10 cellular contexts compared by ENCODE assay signal in the genomic region with DNA sequence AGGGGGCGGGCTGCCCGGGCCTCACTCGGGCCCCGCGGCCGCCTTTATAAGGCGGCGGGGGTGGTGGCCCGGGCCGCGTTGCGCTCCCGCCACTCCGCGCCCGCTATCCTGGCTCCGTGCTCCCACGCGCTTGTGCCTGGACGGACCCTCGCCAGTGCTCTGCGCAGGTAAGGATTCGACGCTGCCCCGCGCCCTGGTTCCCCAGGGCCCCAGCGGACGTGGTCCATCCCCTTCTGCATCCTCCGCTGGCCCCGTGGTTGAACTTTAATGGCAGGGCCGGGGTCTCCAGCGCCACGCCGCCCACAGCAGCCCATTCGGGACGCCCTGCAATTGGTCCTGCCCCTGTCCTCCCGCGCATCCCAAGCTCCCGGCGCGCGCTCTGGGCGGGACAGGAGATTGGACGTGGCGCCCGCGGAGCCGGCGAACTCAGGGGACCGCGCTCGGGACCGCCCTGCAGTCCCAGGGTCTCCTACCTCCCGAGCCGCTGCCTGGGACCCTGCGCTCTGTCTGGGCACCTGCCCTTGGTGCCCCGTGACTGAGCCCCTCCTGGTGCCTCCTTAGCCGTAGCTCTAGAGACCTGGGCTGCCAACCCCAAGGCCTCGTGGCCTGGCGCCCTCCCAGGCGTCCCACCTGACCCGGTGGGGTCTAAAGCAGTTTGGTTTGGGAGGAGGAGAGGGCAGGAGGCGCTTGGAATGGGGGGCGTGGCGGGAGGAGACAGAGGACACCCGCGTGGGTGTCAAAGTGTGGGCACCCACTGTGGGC. TPM values are rescaled to one million over a fixed set of nuclear protein-coding genes. Genes with fewer than 3 reads are reported as not detected.
A peak's percentile ranks its signal among the peaks of the same experiment; 100 is the strongest.
DNase-seq lines count a peak whose midpoint lies in the region; ATAC-seq and TF ChIP-seq lines count a peak whose summit lies in the region.
"Had no signal": no experiment of that assay in that cellular context is flagged by ENCODE, and none has a peak within 500 bp of the region (broad histone marks: within the 10 kb centered on the region; RNA-seq: fewer than 3 reads in every experiment).

A gene (plus strand): TSS at position 73 of the 762 bp plus-strand sequence. CDS start 44,659 bp downstream, outside the sequence.

- H3K27ac Mint-ChIP-seq in CD8-positive, alpha-beta T cell = no peak within 1 kb of the TSS

- peaks cover 13% of the 10 kb centered on the region for H3K4me1 Mint-ChIP-seq in CD8-positive, alpha-beta T cell (ENCODE audit: low read depth)

- CTCF ChIA-PET in CD8-positive, alpha-beta T cell (lab: Charles Lee) = no interaction called here

- no peak for ATAC-seq in CD8-positive, alpha-beta T cell
- ATAC-seq in omental fat pad (ENCODE audit: low FRiP score) = no peak
- ATAC-seq in HG02610 (IDR thresholded peaks at IDR 0.05; ENCODE audit: unreplicated experiment) = no peak
- ATAC-seq in GM19397 (IDR thresholded peaks at IDR 0.05; ENCODE audit: unreplicated experiment) = no peak

- peaks cover 51% of the 10 kb centered on the region for H3K27me3 Mint-ChIP-seq in CD8-positive, alpha-beta T cell (ENCODE audit: low read depth)

- no peak for DNase-seq in CD8-positive, alpha-beta T cell
- DNase-seq in cardiac septum (ENCODE audit: low spot score) (no peak), omental fat pad (ENCODE audit: low spot score) (no peak), NCI-H774 (lab: John Stamatoyannopoulos, UW) (no peak), GM03348 (ENCODE audit: low spot score) (no peak)

- H3K4me1 ChIP-seq in CD8-positive, alpha-beta T cell (ENCODE audit: insufficient read depth, low read length) = peaks cover 6% of the 10 kb centered on the region

- no peak for TF ChIP-seq CTCF in CD8-positive, alpha-beta T cell (IDR thresholded peaks at IDR 0.05)
- TF ChIP-seq CTCF in VCaP (conservative IDR thresholded peaks at IDR 0.05) = peak; percentile 43; the same call in 1 of the 2 replicates
- no peak for TF ChIP-seq CTCF in omental fat pad (IDR thresholded peaks at IDR 0.05)

- H3K9me3 Mint-ChIP-seq in CD8-positive, alpha-beta T cell = no peaks in the 10 kb centered on the region

- no peaks in the 10 kb centered on the region for H3K9me3 ChIP-seq in CD8-positive, alpha-beta T cell (ENCODE audit: low read length)

- peaks cover 16% of the 10 kb centered on the region for H3K27me3 ChIP-seq in CD8-positive, alpha-beta T cell (ENCODE audit: insufficient read depth, low read length)

- no peaks in the 10 kb centered on the region for H3K36me3 ChIP-seq in CD8-positive, alpha-beta T cell (ENCODE audit: insufficient read depth, low read length)

- no peak within 1 kb of the TSS for H3K27ac ChIP-seq in CD8-positive, alpha-beta T cell (ENCODE audit: low read depth, low read length)
- H3K27ac ChIP-seq in VCaP = no peak within 1 kb of the TSS

- no peaks in the 10 kb centered on the region for H3K36me3 Mint-ChIP-seq in CD8-positive, alpha-beta T cell

- H3K4me3 Mint-ChIP-seq in CD8-positive, alpha-beta T cell = peak within 1 kb of the TSS; percentile 72

- peak within 1 kb of the TSS; percentile 5 for H3K4me3 ChIP-seq in CD8-positive, alpha-beta T cell (ENCODE audit: low read depth, low read length)

- intact Hi-C loops in CD8-positive, alpha-beta T cell (cut with DNase I, micrococcal nuclease) = loop anchor here (2.0 to 5.0 kb wide), 5 partner anchors 148 to 1133 kb away; a partner anchor contains a TSS
- intact Hi-C loops in cardiac septum (cut with DNase I) = loop anchor here (1.0 to 5.0 kb wide), 5 partner anchors 25 to 153 kb away; no protein-coding TSS in a partner anchor

- POLR2A ChIA-PET in CD8-positive, alpha-beta T cell (lab: Charles Lee) = no interaction called here

RNA-seq across cellular contexts. Expression of the gene that starts here (rescaled TPM):
- not detected for total RNA-seq in CD8-positive, alpha-beta T cell
- total RNA-seq in cardiac septum = 20.3 TPM
- 10 to 100 TPM in 3 of 4 donors, 1 to 10 TPM in 1; 5.3 to 52.8 (median 16.8) TPM for total RNA-seq in omental fat pad
- total RNA-seq: activated CD8-positive, alpha-beta memory T cell treated with anti-CD3 and anti-CD28 coated beads for 36 hours; HT-29 had no signal

Comparison
In these comparisons a context has a peak if more than half of its experiments do, and no peak if none do; other contexts are left out.
1. RNA of the gene that starts here (total RNA-seq): 20.3 TPM in cardiac septum (single experiment) and 5.3 to 52.8 TPM in omental fat pad; not detected in CD8-positive, alpha-beta T cell; every median in the first group is over 4 times any median in the second.